ENCODE assay signal across 8 cellular contexts in genomic region chr22:21642584-21643448, GRCh38. TPM values are rescaled to one million over a fixed set of nuclear protein-coding genes. Genes with fewer than 3 reads are reported as not detected.
DNase-seq lines count a peak whose midpoint lies in the region; ATAC-seq and TF ChIP-seq lines count a peak whose summit lies in the region.

No MANE protein-coding gene starts in this region.

- peak overlapping the region; percentile 21 for H3K27ac ChIP-seq in hepatocyte

- ATAC-seq in sciatic nerve (no peak), HG02763 (IDR thresholded peaks at IDR 0.05; ENCODE audit: unreplicated experiment) (no peak), HG02678 (IDR thresholded peaks at IDR 0.05; ENCODE audit: unreplicated experiment) (no peak)

- intact Hi-C loops in sciatic nerve (cut with DNase I): no loop called here

- peak overlapping the region; percentile 93 for H3K4me2 ChIP-seq in hepatocyte

- H3K4me1 ChIP-seq in adipocyte (ENCODE audit: control insufficient read depth, insufficient read depth, low read length) (peaks cover 9% of the 10 kb centered on the region), hepatocyte (ENCODE audit: insufficient read depth) (peaks cover 5% of the 10 kb centered on the region)

- peaks cover 3% of the 10 kb centered on the region for H3K79me2 ChIP-seq in hepatocyte

- DNase-seq in GDM1 (lab: John Stamatoyannopoulos, UW) (peak; percentile 35), KG1 (lab: John Stamatoyannopoulos, UW) (peak; percentile 46), SK-N-DZ (ENCODE audit: low spot score) (peak; percentile 74), adipocyte (ENCODE audit: low read depth) (peak; percentile 81), hepatocyte (ENCODE audit: low spot score) (peak; percentile 86), sciatic nerve (ENCODE audit: low spot score) (peak; percentile 71)

- H3K9ac ChIP-seq in adipocyte (ENCODE audit: low read length): peak overlapping the region; percentile 80

- peaks cover 4% of the 10 kb centered on the region for H4K20me1 ChIP-seq in hepatocyte (ENCODE audit: insufficient read depth, poor library complexity, severe bottlenecking)

- peak overlapping the region; percentile 87 for H3K4me3 ChIP-seq in adipocyte (ENCODE audit: low read length)
- peak overlapping the region; percentile 21 for H3K4me3 ChIP-seq in hepatocyte

- H3K9me2 ChIP-seq in hepatocyte (replicated peaks; ENCODE audit: insufficient read depth): no peaks in the 10 kb centered on the region

- 1% methylated on average over 43 of the region's 56 CpGs for WGBS in hepatocyte (ENCODE audit: low lambda C conversion rate, missing lambda C conversion rate)

- H3K36me3 ChIP-seq in adipocyte (ENCODE audit: control insufficient read depth, insufficient read depth, low read length, severe bottlenecking): no peaks in the 10 kb centered on the region
- no peaks in the 10 kb centered on the region for H3K36me3 ChIP-seq in hepatocyte (replicated peaks; ENCODE audit: insufficient read depth, low read depth)

- TF ChIP-seq CTCF in hepatocyte (IDR thresholded peaks at IDR 0.05; ENCODE audit: poor library complexity): peak; percentile 60

- H3K9me3 ChIP-seq in adipocyte (ENCODE audit: control insufficient read depth, low read length) (no peaks in the 10 kb centered on the region), hepatocyte (ENCODE audit: low read depth) (no peaks in the 10 kb centered on the region)

- H2AFZ ChIP-seq in hepatocyte: peak overlapping the region; percentile 48

- H3K27me3 ChIP-seq in adipocyte (replicated peaks; ENCODE audit: control insufficient read depth, insufficient read depth, low read length) (no peaks in the 10 kb centered on the region), hepatocyte (no peaks in the 10 kb centered on the region)

RNA-seq across cellular contexts. Expression of gene SDF2L1, which starts 0.7 kb away (rescaled TPM):
- 29.1 and 31.6 TPM in 2 replicates for polyA plus RNA-seq in SK-N-DZ (2014; cell fraction: cytosol; rRNA removed)
- polyA plus RNA-seq in SK-N-DZ (2014; cell fraction: nucleus; rRNA removed): 17.7 and 30.0 TPM in 2 replicates
- total RNA-seq in hepatocyte (38.2 and 48.2 TPM in 2 replicates), sciatic nerve (21.8 TPM)
- polyA plus RNA-seq in hepatocyte: 119 and 139 TPM in 2 replicates

RNA-seq across cellular contexts. Expression of gene CCDC116, which starts 10.3 kb away (rescaled TPM):
- polyA plus RNA-seq in SK-N-DZ (2014; cell fraction: cytosol; rRNA removed): 0.06 and 0.07 TPM in 2 replicates
- 0.62 and 0.68 TPM in 2 replicates for polyA plus RNA-seq in SK-N-DZ (2014; cell fraction: nucleus; rRNA removed)
- total RNA-seq in hepatocyte: 0.20 and 0.30 TPM in 2 replicates
- 1.3 and 1.5 TPM in 2 replicates for polyA plus RNA-seq in hepatocyte
- 0.89 TPM for total RNA-seq in sciatic nerve

RNA-seq across cellular contexts. Expression of gene YDJC, which starts 13.0 kb away (rescaled TPM):
- polyA plus RNA-seq in SK-N-DZ (2014; cell fraction: cytosol; rRNA removed): 99.0 and 107 TPM in 2 replicates
- 112 and 140 TPM in 2 replicates for polyA plus RNA-seq in SK-N-DZ (2014; cell fraction: nucleus; rRNA removed)
- 24.1 and 34.6 TPM in 2 replicates for total RNA-seq in hepatocyte
- polyA plus RNA-seq in hepatocyte: 44.5 and 49.8 TPM in 2 replicates
- 7.0 TPM for total RNA-seq in sciatic nerve

RNA-seq across cellular contexts. Expression of gene PPIL2, which starts 23.0 kb away (rescaled TPM):
- 23.0 and 29.5 TPM in 2 replicates for polyA plus RNA-seq in SK-N-DZ (2014; cell fraction: cytosol; rRNA removed)
- 89.9 and 117 TPM in 2 replicates for polyA plus RNA-seq in SK-N-DZ (2014; cell fraction: nucleus; rRNA removed)
- total RNA-seq in hepatocyte (22.8 and 28.3 TPM in 2 replicates), sciatic nerve (31.9 TPM)
- polyA plus RNA-seq in hepatocyte: 30.0 and 38.6 TPM in 2 replicates

Comparison
In these comparisons a context has a peak if more than half of its experiments do, and no peak if none do; other contexts are left out.
1. DNase-seq: peak in every context shown above with its lines; median percentile 86 in hepatocyte; 81 in adipocyte; 74 in SK-N-DZ; 71 in sciatic nerve; 46 in KG1; 35 in GDM1.